In genomic region chr7:134842901-134843300, GRCh38 we compare ENCODE assay signal across 26 cellular contexts.
DNase-seq lines count a peak whose midpoint lies in the region; ATAC-seq and TF ChIP-seq lines count a peak whose summit lies in the region.
"Had no signal": no experiment of that assay in that cellular context is flagged by ENCODE, and none has a peak within 500 bp of the region (broad histone marks: within the 10 kb centered on the region; RNA-seq: fewer than 3 reads in every experiment).

No MANE protein-coding gene starts in this region.

- H3K9me2 ChIP-seq in GM23338 (ENCODE audit: insufficient read depth) = peaks cover 11% of the 10 kb centered on the region

- no peaks in the 10 kb centered on the region for H3K9me3 Mint-ChIP-seq in GM23338
- H3K9me3 Mint-ChIP-seq in activated naive CD8-positive, alpha-beta T cell treated with anti-CD3 and anti-CD28 coated beads, Interleukin-2, amount 50 U/mL, for 24 hours = no peaks in the 10 kb centered on the region
- H3K9me3 Mint-ChIP-seq: activated naive CD4-positive, alpha-beta T cell treated with anti-CD3 and anti-CD28 coated beads, Interleukin-2, amount 50 U/mL, for 24 hours; activated T-helper 1 cell treated with anti-CD3 and anti-CD28 coated beads, Interleukin-12 subunit alpha, Interleukin-12 subunit beta, Interleukin-2, Interleukin-4 antibody, amounts not matched to agents 30 ng/mL and 10 ng/mL and 1 ng/mL, durations not matched to agents 14 hours and 24 hours and 36 hours; brain; naive thymus-derived CD8-positive, alpha-beta T cell; stimulated activated memory B cell treated with anti-CD40 and anti-IgM and Interleukin-4, amounts not matched to agents 10 μg/mL and 1 μg/mL and 100 μg/mL, for 72 hours had no signal

- H3K27ac ChIP-seq in GM23338 (ENCODE audit: low read depth) (0 out of 2 replicates have a peak overlapping the region, but pooled peaks have one; percentile 20), mammary epithelial cell (ENCODE audit: insufficient read depth, low read depth, low read length) (no peak overlapping the region), left ventricle myocardium inferior (replicated peaks) (peak overlapping the region; percentile 50), sigmoid colon (peak overlapping the region; percentile 30 to 94 (median 71)), RWPE1 (no peak overlapping the region)
- H3K27ac ChIP-seq: A549, pancreas, VCaP had no signal

- intact Hi-C loops in mammary epithelial cell (cut with micrococcal nuclease) (no loop called here), left ventricle myocardium inferior (cut with micrococcal nuclease) (no loop called here), sigmoid colon (cut with DNase I) (no loop called here)

- TF ChIP-seq CTCF in GM23338 (conservative IDR thresholded peaks at IDR 0.05; ENCODE audit: low read depth in 2 of 2) (no peak), mammary epithelial cell (conservative IDR thresholded peaks at IDR 0.05 in 1 of 2, IDR thresholded peaks at IDR 0.05 in 1 of 2; ENCODE audit: extremely low read depth in 1 of 2, insufficient read depth in 1 of 2, low read depth in 1 of 2, low read length in 2 of 2) (no peak), left ventricle myocardium inferior (IDR thresholded peaks at IDR 0.05; ENCODE audit: borderline replicate concordance) (no peak), sigmoid colon (IDR thresholded peaks at IDR 0.05) (no peak), RWPE1 (conservative IDR thresholded peaks at IDR 0.05; ENCODE audit: low read depth) (no peak)

- BruUV-seq in mammary epithelial cell (replicated peaks; lab: Mats Ljungman, UMichigan) = no TSS peak

- H3K36me3 Mint-ChIP-seq in GM23338 (ENCODE audit: low read depth) = peaks cover 40% of the 10 kb centered on the region
- H3K36me3 Mint-ChIP-seq in activated naive CD8-positive, alpha-beta T cell treated with anti-CD3 and anti-CD28 coated beads, Interleukin-2, amount 50 U/mL, for 24 hours (ENCODE audit: low read depth) = no peaks in the 10 kb centered on the region
- H3K36me3 Mint-ChIP-seq: stimulated activated memory B cell treated with anti-CD40 and anti-IgM and Interleukin-4, amounts not matched to agents 10 μg/mL and 1 μg/mL and 100 μg/mL, for 72 hours had no signal

- no peaks in the 10 kb centered on the region for H3F3A ChIP-seq in GM23338 (replicated peaks; ENCODE audit: low read depth)

- H3K9ac ChIP-seq in mammary epithelial cell (ENCODE audit: insufficient read depth, low read length) = no peak overlapping the region

- 55% methylated on average over 7 of the region's 8 CpGs for WGBS in mammary epithelial cell (ENCODE audit: low coverage, missing lambda C conversion rate)
- WGBS in sigmoid colon, 2 donors = 64 to 78% methylated on average over 8 of the region's 8 CpGs

- H3K4me3 Mint-ChIP-seq in GM23338 = no peak overlapping the region
- H3K4me3 Mint-ChIP-seq in activated naive CD8-positive, alpha-beta T cell treated with anti-CD3 and anti-CD28 coated beads, Interleukin-2, amount 50 U/mL, for 24 hours = no peak overlapping the region
- H3K4me3 Mint-ChIP-seq: activated naive CD4-positive, alpha-beta T cell treated with anti-CD3 and anti-CD28 coated beads, Interleukin-2, amount 50 U/mL, for 24 hours; activated T-helper 1 cell treated with anti-CD3 and anti-CD28 coated beads, Interleukin-12 subunit alpha, Interleukin-12 subunit beta, Interleukin-2, Interleukin-4 antibody, amounts not matched to agents 30 ng/mL and 10 ng/mL and 1 ng/mL, durations not matched to agents 14 hours and 24 hours and 36 hours; B cell; brain; naive thymus-derived CD8-positive, alpha-beta T cell; stimulated activated memory B cell treated with anti-CD40 and anti-IgM and Interleukin-4, amounts not matched to agents 10 μg/mL and 1 μg/mL and 100 μg/mL, for 72 hours had no signal

- in situ Hi-C loops in mammary epithelial cell (cut with MboI; ENCODE audit: low sequenced_read_pairs in 2 of 2) = no loop called here

- H4K20me1 ChIP-seq in GM23338 (replicated peaks; ENCODE audit: insufficient read depth) (no peaks in the 10 kb centered on the region), mammary epithelial cell (ENCODE audit: insufficient read depth, low read length) (no peaks in the 10 kb centered on the region)

- H3K4me3 ChIP-seq in GM23338 (no peak overlapping the region), mammary epithelial cell (replicated peaks in 1 of 3; ENCODE audit: insufficient read depth in 1 of 3, low read depth in 2 of 3, low read length in 3 of 3) (no peak overlapping the region), left ventricle myocardium inferior (peak overlapping the region; percentile 24), sigmoid colon (no peak overlapping the region)
- H3K4me3 ChIP-seq: A549, HAP-1, K562, pancreas, Peyer's patch had no signal

- ATAC-seq in GM23338 = no peak
- no peak for ATAC-seq in activated naive CD8-positive, alpha-beta T cell treated with anti-CD3 and anti-CD28 coated beads, Interleukin-2, amount 50 U/mL, for 24 hours
- no peak for ATAC-seq in GM19035 (IDR thresholded peaks at IDR 0.05; ENCODE audit: unreplicated experiment)
- ATAC-seq: A549; K562; naive thymus-derived CD8-positive, alpha-beta T cell; stimulated activated memory B cell treated with anti-CD40 and anti-IgM and Interleukin-4, amounts not matched to agents 10 μg/mL and 1 μg/mL and 100 μg/mL, for 72 hours had no signal

- H3K79me2 ChIP-seq in GM23338 (replicated peaks; ENCODE audit: insufficient read depth) = peaks cover 40% of the 10 kb centered on the region; the same call in 1 of the 2 replicates
- peaks cover 66% of the 10 kb centered on the region for H3K79me2 ChIP-seq in mammary epithelial cell (ENCODE audit: insufficient read depth, low read length)

- H3K4me1 Mint-ChIP-seq in GM23338 = peaks cover 25% of the 10 kb centered on the region
- H3K4me1 Mint-ChIP-seq in activated naive CD8-positive, alpha-beta T cell treated with anti-CD3 and anti-CD28 coated beads, Interleukin-2, amount 50 U/mL, for 24 hours = no peaks in the 10 kb centered on the region
- H3K4me1 Mint-ChIP-seq: B cell; stimulated activated memory B cell treated with anti-CD40 and anti-IgM and Interleukin-4, amounts not matched to agents 10 μg/mL and 1 μg/mL and 100 μg/mL, for 72 hours had no signal

- H3K4me2 ChIP-seq in GM23338 = no peak overlapping the region
- H3K4me2 ChIP-seq in mammary epithelial cell (ENCODE audit: insufficient read depth, low read depth, low read length) = peak overlapping the region; percentile 18
- H3K4me2 ChIP-seq: A549 had no signal

- H3K36me3 ChIP-seq in GM23338 (ENCODE audit: insufficient read depth) = no peaks in the 10 kb centered on the region; the same call in 1 of the 2 replicates
- no peaks in the 10 kb centered on the region for H3K36me3 ChIP-seq in mammary epithelial cell (ENCODE audit: insufficient read depth, low read length)
- peaks cover 21% of the 10 kb centered on the region for H3K36me3 ChIP-seq in left ventricle myocardium inferior
- peaks cover 9 to 32% (median 20%) of the 10 kb centered on the region in 4 donors for H3K36me3 ChIP-seq in sigmoid colon
- H3K36me3 ChIP-seq: pancreas had no signal

- CTCF ChIA-PET in mammary epithelial cell (lab: Charles Lee; ENCODE audit: low non-redundant PET) (no interaction called here), RWPE1 (lab: Yijun Ruan, JAX) (interaction anchor here (0.7 kb wide), 1 partner anchor 48 kb away, joined by 3 read pairs; no protein-coding TSS in a partner anchor)

- H3K4me1 ChIP-seq in GM23338 (ENCODE audit: insufficient read depth) (no peaks in the 10 kb centered on the region), mammary epithelial cell (ENCODE audit: insufficient read depth, low read length) (peaks cover 25% of the 10 kb centered on the region), left ventricle myocardium inferior (peaks cover 92% of the 10 kb centered on the region), sigmoid colon (peaks cover 0 to 99% (median 78%) of the 10 kb centered on the region in 4 donors)
- H3K4me1 ChIP-seq: HAP-1, Peyer's patch had no signal

- TF ChIP-seq POLR2A in sigmoid colon (IDR thresholded peaks at IDR 0.05) = no peak

- DNase-seq in GM23338 (ENCODE audit: low spot score) (no peak), mammary epithelial cell (no peak), left ventricle myocardium inferior (no peak), sigmoid colon (no peak), RWPE1 (ENCODE audit: low spot score) (no peak)
- DNase-seq in activated naive CD8-positive, alpha-beta T cell treated with anti-CD3 and anti-CD28 coated beads, Interleukin-2, amount 50 U/mL, for 24 hours = no peak
- no peak for DNase-seq in stimulated activated CD4-positive, alpha-beta T cell treated with anti-CD3 and anti-CD28 coated beads, Interleukin-2, amount 100 ng/mL, for 48 hours
- DNase-seq: activated CD4-positive, alpha-beta T cell treated with anti-CD3 and anti-CD28 coated beads, Interleukin-2, amount 50 U/mL, for 1 hour; DMS79; MM.1S; naive thymus-derived CD8-positive, alpha-beta T cell; NCI-H1436 treated with DMSO at 0.1 percent for 48 hours; NCI-H510A treated with DMSO at 0.1 percent for 48 hours; pancreas; Peyer's patch; T-helper 2 cell had no signal

- POLR2A ChIA-PET in RWPE1 (lab: Yijun Ruan, JAX; ENCODE audit: low non-redundant PET) = no interaction called here

- TF ChIP-seq EP300 in sigmoid colon (IDR thresholded peaks at IDR 0.05) = no peak

- H3K27ac Mint-ChIP-seq in GM23338 = peak overlapping the region; percentile 50; the same call in 1 of the 2 replicates
- no peak overlapping the region for H3K27ac Mint-ChIP-seq in activated naive CD8-positive, alpha-beta T cell treated with anti-CD3 and anti-CD28 coated beads, Interleukin-2, amount 50 U/mL, for 24 hours
- H3K27ac Mint-ChIP-seq: activated naive CD4-positive, alpha-beta T cell treated with anti-CD3 and anti-CD28 coated beads, Interleukin-2, amount 50 U/mL, for 24 hours; activated T-helper 1 cell treated with anti-CD3 and anti-CD28 coated beads, Interleukin-12 subunit alpha, Interleukin-12 subunit beta, Interleukin-2, Interleukin-4 antibody, amounts not matched to agents 30 ng/mL and 10 ng/mL and 1 ng/mL, durations not matched to agents 14 hours and 24 hours and 36 hours; B cell; naive thymus-derived CD8-positive, alpha-beta T cell; stimulated activated memory B cell treated with anti-CD40 and anti-IgM and Interleukin-4, amounts not matched to agents 10 μg/mL and 1 μg/mL and 100 μg/mL, for 72 hours had no signal

- H2AFZ ChIP-seq in GM23338 = no peak overlapping the region
- peak overlapping the region; percentile 79 for H2AFZ ChIP-seq in mammary epithelial cell (ENCODE audit: low read depth, low read length)

- H3K27me3 ChIP-seq in GM23338 (ENCODE audit: insufficient read depth) (no peaks in the 10 kb centered on the region), mammary epithelial cell (ENCODE audit: insufficient read depth, low read length) (no peaks in the 10 kb centered on the region), left ventricle myocardium inferior (ENCODE audit: low read depth) (no peaks in the 10 kb centered on the region), sigmoid colon (no peaks in the 10 kb centered on the region)
- H3K27me3 ChIP-seq: pancreas, Peyer's patch had no signal

- no peaks in the 10 kb centered on the region for H3K27me3 Mint-ChIP-seq in GM23338 (ENCODE audit: insufficient read depth, low read depth, poor library complexity)
- no peaks in the 10 kb centered on the region for H3K27me3 Mint-ChIP-seq in activated naive CD8-positive, alpha-beta T cell treated with anti-CD3 and anti-CD28 coated beads, Interleukin-2, amount 50 U/mL, for 24 hours
- H3K27me3 Mint-ChIP-seq: activated naive CD4-positive, alpha-beta T cell treated with anti-CD3 and anti-CD28 coated beads, Interleukin-2, amount 50 U/mL, for 24 hours; brain; naive thymus-derived CD8-positive, alpha-beta T cell had no signal

- H3K9me3 ChIP-seq in mammary epithelial cell (replicated peaks; ENCODE audit: insufficient read depth, low read length) (no peaks in the 10 kb centered on the region), left ventricle myocardium inferior (replicated peaks) (no peaks in the 10 kb centered on the region), sigmoid colon (no peaks in the 10 kb centered on the region)
- H3K9me3 ChIP-seq: A549, HAP-1, pancreas, Peyer's patch had no signal

- dilution Hi-C loops in mammary epithelial cell (cut with HindIII; ENCODE audit: low sequenced_read_pairs) = no loop called here

Comparison
In these comparisons a context has a peak if more than half of its experiments do, and no peak if none do; other contexts are left out.
1. H3K27ac ChIP-seq: peak in GM23338 (single experiment), left ventricle myocardium inferior (single experiment) and sigmoid colon (4 of 4); none in mammary epithelial cell (single experiment) and RWPE1 (single experiment).